ENCODE assay signal across 8 cellular contexts in the genomic region with DNA sequence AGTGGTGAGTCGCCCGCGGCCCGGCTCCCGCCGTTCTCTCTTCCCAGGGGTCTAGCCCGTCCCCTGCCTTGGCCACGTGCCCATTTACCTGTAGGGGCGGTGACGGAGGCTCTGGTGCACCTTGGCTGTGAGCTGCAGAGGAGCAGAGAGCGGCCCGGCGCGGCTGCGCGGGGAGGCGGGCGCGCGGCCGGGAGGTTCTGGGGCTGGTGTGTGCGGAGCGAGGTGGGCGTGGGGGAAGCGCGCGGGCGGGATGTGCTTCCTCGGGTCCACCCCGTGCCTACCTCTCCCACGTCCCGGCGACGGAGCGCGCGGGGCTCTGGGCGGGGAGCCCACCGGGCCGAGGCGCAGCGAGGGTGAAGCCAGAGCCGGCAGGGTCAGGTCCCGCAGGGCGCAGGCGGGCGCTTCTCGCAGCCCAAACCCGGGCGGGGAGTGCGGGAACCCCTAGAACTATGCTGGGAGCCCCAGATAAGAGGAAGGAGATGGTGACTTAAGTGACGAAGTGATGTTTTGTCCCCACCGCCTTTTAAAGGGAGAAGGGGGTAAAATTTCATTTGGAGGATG. TPM values are rescaled to one million over a fixed set of nuclear protein-coding genes. Genes with fewer than 3 reads are reported as not detected.
A peak's percentile ranks its signal among the peaks of the same experiment; 100 is the strongest.
DNase-seq lines count a peak whose midpoint lies in the region; ATAC-seq and TF ChIP-seq lines count a peak whose summit lies in the region.

No MANE protein-coding gene starts in this region.

- 0 to 4% methylated on average over 4 to 26 of the region's 53 CpGs for WGBS in mesodermal cell (ENCODE audit: insufficient coverage in 2 of 2), 2 experiments
- WGBS in stomach, 5 donors, result 0 to 2% (median 1%) methylated on average over 39 to 53 of the region's 53 CpGs

- peak; percentile 6 for ATAC-seq in GM19452 (IDR thresholded peaks at IDR 0.05; ENCODE audit: unreplicated experiment)
- peak; percentile 10 for ATAC-seq in HG03521 (IDR thresholded peaks at IDR 0.05; ENCODE audit: unreplicated experiment)

- H3K36me3 ChIP-seq in BLaER1 (no peaks in the 10 kb centered on the region), mesodermal cell (ENCODE audit: control insufficient read depth, insufficient read depth, low read length) (peaks cover 37% of the 10 kb centered on the region), stomach (peaks cover 0 to 33% (median 22%) of the 10 kb centered on the region in 4 donors)

- peak overlapping the region; percentile 98 for H3K4me2 ChIP-seq in BLaER1

- DNase-seq in dorsolateral prefrontal cortex (peak in 6 of 10 donors; percentile 29 to 67 (median 59)), stomach (peak; percentile 51), LoVo (ENCODE audit: low spot score) (no peak)

- no peak overlapping the region; the same call in 1 of the 2 replicates for H3K9ac ChIP-seq in BLaER1

- TF ChIP-seq CTCF in VCaP (conservative IDR thresholded peaks at IDR 0.05) (no peak), dorsolateral prefrontal cortex (IDR thresholded peaks at IDR 0.05 in 54 of 56, conservative IDR thresholded peaks at IDR 0.05 in 2 of 56; ENCODE audit: low read depth in 1 of 56, partially characterized antibody in 56 of 56) (peak in 2 of 56 donors; percentile 2), stomach (IDR thresholded peaks at IDR 0.05) (no peak)

- H3K4me3 ChIP-seq in BLaER1, result peak overlapping the region; percentile 68
- H3K4me3 ChIP-seq in dorsolateral prefrontal cortex, result peak overlapping the region; percentile 68 to 95 (median 87)
- peak overlapping the region; percentile 79 for H3K4me3 ChIP-seq in mesodermal cell (ENCODE audit: extremely low read depth, insufficient read depth, low read length, poor library complexity, severe bottlenecking)
- peak overlapping the region; percentile 76 to 81 (median 79) for H3K4me3 ChIP-seq in stomach

- H3K9me3 ChIP-seq in BLaER1 (no peaks in the 10 kb centered on the region), mesodermal cell (ENCODE audit: control insufficient read depth, low read length) (no peaks in the 10 kb centered on the region), stomach (no peaks in the 10 kb centered on the region)

- no peak for TF ChIP-seq POLR2A in stomach (IDR thresholded peaks at IDR 0.05)

- H3K27me3 ChIP-seq in BLaER1, result peaks cover 39% of the 10 kb centered on the region
- H3K27me3 ChIP-seq in dorsolateral prefrontal cortex, result no peaks in the 10 kb centered on the region
- no peaks in the 10 kb centered on the region for H3K27me3 ChIP-seq in stomach

- peaks cover 24% of the 10 kb centered on the region; the same call in 1 of the 2 replicates for H4K20me1 ChIP-seq in BLaER1

- H3K27ac ChIP-seq in BLaER1 (no peak overlapping the region), VCaP (peak overlapping the region; percentile 92), dorsolateral prefrontal cortex (peak overlapping the region in 56 of 59 donors; percentile 33 to 93 (median 80)), mesodermal cell (ENCODE audit: low read depth, low read length, severe bottlenecking) (peak overlapping the region; percentile 98), stomach (peak overlapping the region; percentile 85 to 93 (median 92))

- TF ChIP-seq EP300 in stomach (IDR thresholded peaks at IDR 0.05), result no peak

- H3K4me1 ChIP-seq in BLaER1 (peaks cover 41% of the 10 kb centered on the region), mesodermal cell (ENCODE audit: control insufficient read depth, insufficient read depth, low read length, poor library complexity, severe bottlenecking) (peaks cover 54% of the 10 kb centered on the region), stomach (peaks cover 27 to 64% (median 32%) of the 10 kb centered on the region in 4 donors)

- intact Hi-C loops in dorsolateral prefrontal cortex (cut with DNase I), result loop anchor here in 1 of 2 donors (2.0 kb wide), 1 partner anchor 111 kb away; a partner anchor contains a TSS
- intact Hi-C loops in stomach (cut with DNase I; ENCODE audit: low total_unique reads), result no loop called here

RNA-seq across cellular contexts. Expression of a gene that starts 0.4 kb away (rescaled TPM):
- 10 to 100 TPM; 25.8 to 76.9 (median 50.4) TPM for total RNA-seq in dorsolateral prefrontal cortex
- polyA plus RNA-seq in mesodermal cell (2013, experiment 1 of 2), result 53.8 TPM
- polyA plus RNA-seq in mesodermal cell (2013, experiment 2 of 2), result 42.8 TPM
- 10 to 100 TPM in 1 of 5 donors, 1 to 10 TPM in 3, under 1 TPM in 1; 0.87 to 24.5 (median 3.6) TPM for total RNA-seq in stomach
- polyA plus RNA-seq in stomach, result 10 to 100 TPM; 19.2 to 45.7 (median 21.9) TPM

RNA-seq across cellular contexts. Expression of a gene that starts 54.2 kb away (rescaled TPM):
- total RNA-seq in dorsolateral prefrontal cortex (1 to 10 TPM in 3 of 120 experiments, under 1 TPM in 16, not detected in 101; 0.20 to 1.7 (median 0.41) TPM), stomach (not detected)
- 0.26 TPM for polyA plus RNA-seq in mesodermal cell (2013, experiment 1 of 2)
- 0.35 TPM for polyA plus RNA-seq in mesodermal cell (2013, experiment 2 of 2)
- polyA plus RNA-seq in stomach, result under 1 TPM in 1 of 3 donors, not detected in 2; 0.08 TPM
